In genomic region chr19:56140583-56141415, GRCh38 we compare ENCODE assay signal across 8 cellular contexts. TPM values are rescaled to one million over a fixed set of nuclear protein-coding genes. Genes with fewer than 3 reads are reported as not detected.
DNase-seq lines count a peak whose midpoint lies in the region; ATAC-seq and TF ChIP-seq lines count a peak whose summit lies in the region.

Gene ZNF444 (plus strand): TSS chr19:56141287. CDS start chr19:56146912, 5,625 bp downstream.

- H3K9me3 ChIP-seq in CD8-positive, alpha-beta memory T cell (ENCODE audit: low read length): no peaks in the 10 kb centered on the region
- no peaks in the 10 kb centered on the region for H3K9me3 ChIP-seq in lung (ENCODE audit: control insufficient read depth in 2 of 2, insufficient read depth in 1 of 2, low read length in 1 of 2)

- no peaks in the 10 kb centered on the region for H3K36me3 ChIP-seq in CD8-positive, alpha-beta memory T cell (ENCODE audit: insufficient read depth, low read length)
- H3K36me3 ChIP-seq in lung (ENCODE audit: control insufficient read depth in 2 of 2, insufficient read depth in 2 of 2, low read length in 2 of 2): no peaks in the 10 kb centered on the region

- peak within 1 kb of the TSS; percentile 71 for H3K4me3 ChIP-seq in CD8-positive, alpha-beta memory T cell (ENCODE audit: low read length)
- H3K4me3 ChIP-seq in lung: peak within 1 kb of the TSS; percentile 53

- POLR2A ChIA-PET in CD8-positive, alpha-beta memory T cell (lab: Charles Lee): interaction anchor here (0.6 to 1.5 kb wide), 2 partner anchors 20 to 27 kb away, joined by 4 to 7 read pairs; partner anchors contain the start of gene ZNF787
- POLR2A ChIA-PET in activated CD8-positive, alpha-beta memory T cell treated with anti-CD3 and anti-CD28 coated beads for 36 hours (lab: Charles Lee): interaction anchor here (0.5 to 1.5 kb wide), 5 partner anchors 19 to 1671 kb away, joined by 3 to 11 read pairs (median 4); partner anchors contain the start of genes ZNF787 and ZSCAN5A

- ATAC-seq in GM19468 (IDR thresholded peaks at IDR 0.05; ENCODE audit: extremely low read depth, unreplicated experiment): peak; percentile 83
- ATAC-seq in lung (ENCODE audit: insufficient read depth, low FRiP score): peak; percentile 89

- peaks cover 0 to 4% of the 10 kb centered on the region in 2 donors for H3K27me3 Mint-ChIP-seq in CD8-positive, alpha-beta memory T cell

- peaks cover 18% of the 10 kb centered on the region for H3K4me1 ChIP-seq in CD8-positive, alpha-beta memory T cell (ENCODE audit: insufficient read depth, low read length)
- peaks cover 0 to 10% of the 10 kb centered on the region in 2 donors for H3K4me1 ChIP-seq in lung (ENCODE audit: control insufficient read depth in 2 of 2, insufficient read depth in 2 of 2, low read length in 2 of 2)

- H3K27ac Mint-ChIP-seq in CD8-positive, alpha-beta memory T cell: peak within 1 kb of the TSS; percentile 89 to 99 (median 92)

- peaks cover 28 to 45% (median 37%) of the 10 kb centered on the region in 3 donors for H3K4me1 Mint-ChIP-seq in CD8-positive, alpha-beta memory T cell

- no peaks in the 10 kb centered on the region for H3K9me3 Mint-ChIP-seq in CD8-positive, alpha-beta memory T cell

- CTCF ChIA-PET in CD8-positive, alpha-beta memory T cell (lab: Charles Lee): interaction anchor here (1.0 kb wide), 1 partner anchor 9 kb away, joined by 4 read pairs; no protein-coding TSS in a partner anchor
- CTCF ChIA-PET in activated CD8-positive, alpha-beta memory T cell treated with anti-CD3 and anti-CD28 coated beads for 36 hours (lab: Charles Lee): interaction anchor here (2.8 kb wide), 1 partner anchor 169 kb away, joined by 6 read pairs; no protein-coding TSS in a partner anchor

- H3K27ac ChIP-seq in CD8-positive, alpha-beta memory T cell (ENCODE audit: low read depth, low read length): peak within 1 kb of the TSS; percentile 80
- peak within 1 kb of the TSS; percentile 81 to 98 for H3K27ac ChIP-seq in lung (ENCODE audit: low read depth in 1 of 2, low read length in 1 of 2)

- no peaks in the 10 kb centered on the region for H3K27me3 ChIP-seq in CD8-positive, alpha-beta memory T cell (ENCODE audit: insufficient read depth, low read length, poor library complexity, severe bottlenecking)
- H3K27me3 ChIP-seq in lung (ENCODE audit: control insufficient read depth, insufficient read depth): no peaks in the 10 kb centered on the region

- WGBS in lung, 2 donors: 0% methylated on average over 48 to 56 of the region's 56 CpGs

- H3K4me3 Mint-ChIP-seq in CD8-positive, alpha-beta memory T cell: peak within 1 kb of the TSS; percentile 88 to 98 (median 91)

- peak; percentile 97 to 99 (median 99) for DNase-seq in CD8-positive, alpha-beta memory T cell
- DNase-seq in HS-5 (ENCODE audit: low read depth): peak; percentile 97
- DNase-seq in NK-92 treated with Interleukin-12 subunit alpha and Interleukin-12 subunit beta, amount 100 ng/mL, for 24 hours (lab: John Stamatoyannopoulos, UW): peak; percentile 98
- peak; percentile 100 for DNase-seq in effector CD8-positive, alpha-beta T cell (lab: John Stamatoyannopoulos, UW)
- DNase-seq in lung (ENCODE audit: low spot score): peak; percentile 99
- DNase-seq in stimulated activated CD4-positive, alpha-beta T cell treated with anti-CD3 and anti-CD28 coated beads, TNF-alpha, amount 100 ng/mL, for 4 hours (ENCODE audit: low read depth in 3 of 3): peak; percentile 97 to 100 (median 99)

- no peak for TF ChIP-seq CTCF in lung (IDR thresholded peaks at IDR 0.05; ENCODE audit: control extremely low read depth, extremely low read depth)

- peaks cover 0 to 7% (median 2%) of the 10 kb centered on the region in 3 donors for H3K36me3 Mint-ChIP-seq in CD8-positive, alpha-beta memory T cell

RNA-seq across cellular contexts. Expression of gene ZNF444, which starts in this region (rescaled TPM):
- 10 to 100 TPM; 24.9 to 26.7 TPM for total RNA-seq in CD8-positive, alpha-beta memory T cell
- 19.7 TPM for polyA plus RNA-seq in CD8-positive, alpha-beta memory T cell
- total RNA-seq in activated CD8-positive, alpha-beta memory T cell treated with anti-CD3 and anti-CD28 coated beads for 36 hours: 10 to 100 TPM; 28.9 to 29.3 TPM
- 10 to 100 TPM; 39.2 to 55.5 TPM for total RNA-seq in lung
- polyA plus RNA-seq in lung: 10 to 100 TPM; 27.8 to 44.1 TPM

Comparison
In these comparisons a context has a peak if more than half of its experiments do, and no peak if none do; other contexts are left out.
1. Peak in every context shown above with its lines: DNase-seq, ATAC-seq, H3K4me3 ChIP-seq and H3K27ac ChIP-seq.